ENCODE assay signal across 8 cellular contexts in the genomic region with DNA sequence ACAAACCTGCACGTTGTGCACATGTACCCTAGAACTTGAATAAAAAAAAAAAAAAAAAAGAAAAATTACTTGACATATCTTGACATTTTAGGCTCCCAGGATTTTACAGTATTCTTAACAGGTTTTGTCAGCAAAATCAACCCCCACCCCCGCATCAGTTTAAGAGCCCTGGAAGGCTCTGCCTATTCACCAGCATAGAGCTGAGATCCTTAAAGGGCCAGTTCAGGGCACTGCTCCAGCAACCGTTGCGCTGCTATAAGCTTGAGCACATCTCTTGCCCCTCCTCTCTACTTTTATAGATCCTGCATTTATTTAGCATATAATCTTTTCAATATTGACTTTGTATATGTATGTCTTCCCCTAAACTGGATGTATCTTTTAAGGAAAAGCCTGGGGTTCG. TPM values are rescaled to one million over a fixed set of nuclear protein-coding genes. Genes with fewer than 3 reads are reported as not detected.
DNase-seq lines count a peak whose midpoint lies in the region; ATAC-seq and TF ChIP-seq lines count a peak whose summit lies in the region.

No MANE protein-coding gene starts in this region.

- H3K27ac ChIP-seq in hepatocyte = peak overlapping the region; percentile 95
- peak overlapping the region; percentile 91 for H3K27ac ChIP-seq in rectal smooth muscle tissue (ENCODE audit: low read depth, low read length)

- no peaks in the 10 kb centered on the region for H3K27me3 ChIP-seq in hepatocyte
- H3K27me3 ChIP-seq in rectal smooth muscle tissue (ENCODE audit: control insufficient read depth, insufficient read depth, low read length) = no peaks in the 10 kb centered on the region

- peaks cover 42% of the 10 kb centered on the region for H3K79me2 ChIP-seq in hepatocyte

- peaks cover 38% of the 10 kb centered on the region for H4K20me1 ChIP-seq in hepatocyte (ENCODE audit: insufficient read depth, poor library complexity, severe bottlenecking)

- H3K4me2 ChIP-seq in hepatocyte = peak overlapping the region; percentile 98

- H3K9ac ChIP-seq in ES-I3 (ENCODE audit: low read depth, low read length) = peak overlapping the region; percentile 99
- H3K9ac ChIP-seq in rectal smooth muscle tissue (ENCODE audit: low read length) = no peak overlapping the region

- 14% methylated on average over 5 of the region's 5 CpGs for WGBS in hepatocyte (ENCODE audit: low lambda C conversion rate, missing lambda C conversion rate)

- no peak for TF ChIP-seq CTCF in hepatocyte (IDR thresholded peaks at IDR 0.05; ENCODE audit: poor library complexity)

- ATAC-seq in GM19452 (IDR thresholded peaks at IDR 0.05; ENCODE audit: unreplicated experiment) = no peak

- H3K9me2 ChIP-seq in hepatocyte (replicated peaks; ENCODE audit: insufficient read depth) = no peaks in the 10 kb centered on the region

- H2AFZ ChIP-seq in hepatocyte = peak overlapping the region; percentile 98

- no peaks in the 10 kb centered on the region for H3K9me3 ChIP-seq in ES-I3 (ENCODE audit: control insufficient read depth, insufficient read depth, low read length)
- H3K9me3 ChIP-seq in hepatocyte (ENCODE audit: low read depth) = no peaks in the 10 kb centered on the region

- H3K36me3 ChIP-seq in ES-I3 (ENCODE audit: insufficient read depth, low read length) = peaks cover 12% of the 10 kb centered on the region
- H3K36me3 ChIP-seq in hepatocyte (replicated peaks; ENCODE audit: insufficient read depth, low read depth) = no peaks in the 10 kb centered on the region
- H3K36me3 ChIP-seq in rectal smooth muscle tissue (ENCODE audit: control insufficient read depth, insufficient read depth, low read length) = no peaks in the 10 kb centered on the region

- H3K4me3 ChIP-seq in hepatocyte (peak overlapping the region; percentile 99), rectal smooth muscle tissue (ENCODE audit: low read length) (peak overlapping the region; percentile 57)

- DNase-seq in HT-29 (ENCODE audit: low spot score) (peak; percentile 67), RKO (ENCODE audit: low spot score) (peak; percentile 79), astrocyte of the hippocampus (ENCODE audit: low read depth, low spot score) (peak; percentile 69), hepatocyte (ENCODE audit: low spot score) (peak; percentile 72), ureter (ENCODE audit: low spot score) (no peak)

- peaks cover 11% of the 10 kb centered on the region; the same call in 1 of the 2 replicates for H3K4me1 ChIP-seq in ES-I3 (ENCODE audit: insufficient read depth, low read length)
- peaks cover 18% of the 10 kb centered on the region for H3K4me1 ChIP-seq in hepatocyte (ENCODE audit: insufficient read depth)
- peaks cover 8% of the 10 kb centered on the region for H3K4me1 ChIP-seq in rectal smooth muscle tissue (ENCODE audit: control insufficient read depth, insufficient read depth, low read length)

RNA-seq across cellular contexts. Expression of a gene that starts 0.7 kb away (rescaled TPM):
- total RNA-seq in HT-29 (2014; rRNA removed; shearing (Covaris generic)) = 82.6 and 88.4 TPM in 2 replicates
- 93.3 and 103 TPM in 2 replicates for total RNA-seq in hepatocyte
- 30.8 and 31.0 TPM in 2 replicates for polyA plus RNA-seq in hepatocyte
- 77.2 TPM for total RNA-seq in ureter

RNA-seq across cellular contexts. Expression of a gene that starts 35.2 kb away (rescaled TPM):
- 29.5 and 44.1 TPM in 2 replicates for total RNA-seq in HT-29 (2014; rRNA removed; shearing (Covaris generic))
- total RNA-seq in hepatocyte (27.1 and 32.0 TPM in 2 replicates), ureter (36.5 TPM)
- 16.7 and 19.9 TPM in 2 replicates for polyA plus RNA-seq in hepatocyte

RNA-seq across cellular contexts. Expression of a gene that starts 45.2 kb away (rescaled TPM):
- total RNA-seq in HT-29 (2014; rRNA removed; shearing (Covaris generic)) = 8.6 and 10.0 TPM in 2 replicates
- 17.7 and 19.1 TPM in 2 replicates for total RNA-seq in hepatocyte
- 15.8 and 16.7 TPM in 2 replicates for polyA plus RNA-seq in hepatocyte
- 56.5 TPM for total RNA-seq in ureter

RNA-seq across cellular contexts. Expression of a gene that starts 55.8 kb away (rescaled TPM):
- total RNA-seq in HT-29 (2014; rRNA removed; shearing (Covaris generic)) = 11.3 and 14.7 TPM in 2 replicates
- 126 and 150 TPM in 2 replicates for total RNA-seq in hepatocyte
- 94.0 and 113 TPM in 2 replicates for polyA plus RNA-seq in hepatocyte
- total RNA-seq in ureter = 1,521 TPM
